Comparison of ENCODE assay signal across 10 cellular contexts in genomic region chr2:222477962-222478608, GRCh38. TPM values are rescaled to one million over a fixed set of nuclear protein-coding genes. Genes with fewer than 3 reads are reported as not detected.
"Had no signal": no experiment of that assay in that cellular context is flagged by ENCODE, and none has a peak within 500 bp of the region (broad histone marks: within the 10 kb centered on the region; RNA-seq: fewer than 3 reads in every experiment).

No MANE protein-coding gene starts in this region.

- H3K4me1 ChIP-seq: upper lobe of left lung had no signal

- H3K27ac ChIP-seq: upper lobe of left lung had no signal

- H3K36me3 ChIP-seq: upper lobe of left lung had no signal

- ATAC-seq: left colon; stimulated activated naive CD8-positive, alpha-beta T cell treated with anti-CD3 and anti-CD28 coated beads, Interleukin-15, amount 100 ng/mL, for 72 hours had no signal

- H3K4me3 ChIP-seq: upper lobe of left lung had no signal

- H3K27me3 ChIP-seq: upper lobe of left lung had no signal

- H3K9me3 ChIP-seq: upper lobe of left lung had no signal

- DNase-seq: activated CD4-positive, alpha-beta T cell treated with anti-CD3 and anti-CD28 coated beads, Interleukin-2, amount 10 ng/mL, durations not matched to agents 7 days and 5 days; activated CD4-positive, CD25-positive, alpha-beta regulatory T cell; activated naive CD4-positive, alpha-beta T cell treated with Interleukin-2 at 50 U/mL for 16 hours; activated T-cell treated with anti-CD3 and anti-CD28 coated beads for 4 hours; left colon; stimulated activated CD4-positive, alpha-beta T cell treated with anti-CD3 and anti-CD28 coated beads, Interleukin-1b, Interleukin-23, amount 100 ng/mL, for 48 hours; stimulated activated naive CD8-positive, alpha-beta T cell treated with anti-CD3 and anti-CD28 coated beads, Interleukin-15, amount 100 ng/mL, for 72 hours; upper lobe of left lung had no signal

RNA-seq across cellular contexts. Expression of gene SGPP2, which starts 53.7 kb away (rescaled TPM):
- total RNA-seq: dermis microvascular lymphatic vessel endothelial cell, lung microvascular endothelial cell had no signal
